ENCODE assay signal across 7 cellular contexts in genomic region chr2:64768426-64769033, GRCh38.
DNase-seq lines count a peak whose midpoint lies in the region; ATAC-seq, FAIRE-seq and TF ChIP-seq lines count a peak whose summit lies in the region.

No MANE protein-coding gene starts in this region.

- no peak overlapping the region for H4K5ac ChIP-seq in H9 (ENCODE audit: insufficient read length, low read depth, low read length)

- H4K91ac ChIP-seq in H9 (ENCODE audit: insufficient read length, low read depth, low read length), result no peak overlapping the region

- no peak overlapping the region; the same call in 1 of the 2 replicates for H3K14ac ChIP-seq in H9 (ENCODE audit: insufficient read depth, low read length)

- H3K23ac ChIP-seq in H9 (ENCODE audit: insufficient read length, low read depth, low read length), result no peak overlapping the region

- DNase-seq in H9 (no peak), RWPE2 (ENCODE audit: low spot score) (no peak), fibroblast of lung (ENCODE audit: low read depth in 2 of 2) (no peak), psoas muscle (no peak), NK-92 (lab: John Stamatoyannopoulos, UW; ENCODE audit: unreplicated experiment) (no peak), GM12891 (ENCODE audit: insufficient read length, low spot score) (no peak)

- no peak overlapping the region for H2BK15ac ChIP-seq in H9 (ENCODE audit: low read depth, low read length)

- TF ChIP-seq CTCF in H9 (conservative IDR thresholded peaks at IDR 0.05), result no peak
- TF ChIP-seq CTCF in RWPE2 (IDR thresholded peaks at IDR 0.05; ENCODE audit: poor library complexity, severe bottlenecking), result no peak
- TF ChIP-seq CTCF in fibroblast of lung (conservative IDR thresholded peaks at IDR 0.05 in 1 of 2, IDR thresholded peaks at IDR 0.05 in 1 of 2; ENCODE audit: low read depth in 1 of 2, low read length in 2 of 2), result no peak
- TF ChIP-seq CTCF in psoas muscle (IDR thresholded peaks at IDR 0.05), result no peak

- no peaks in the 10 kb centered on the region for H3K79me1 ChIP-seq in H9 (ENCODE audit: insufficient read depth, low read depth, low read length, poor library complexity, severe bottlenecking)

- H2AFZ ChIP-seq in H9 (ENCODE audit: low read length), result no peak overlapping the region
- H2AFZ ChIP-seq in fibroblast of lung (ENCODE audit: low read length), result no peak overlapping the region

- H3K18ac ChIP-seq in H9 (ENCODE audit: insufficient read length, low read depth, low read length), result no peak overlapping the region

- H3K27me3 ChIP-seq in H9 (ENCODE audit: insufficient read depth, low read length) (peaks cover 8% of the 10 kb centered on the region), RWPE2 (ENCODE audit: insufficient read depth, poor library complexity, severe bottlenecking) (no peaks in the 10 kb centered on the region), fibroblast of lung (ENCODE audit: control insufficient read depth, insufficient read depth, low read length) (no peaks in the 10 kb centered on the region), psoas muscle (ENCODE audit: insufficient read depth in 3 of 3, low read length in 2 of 3) (no peaks in the 10 kb centered on the region)

- no peak for FAIRE-seq in GM12891 (lab: Jason Lieb, UNC)

- no peak overlapping the region for H3T11ph ChIP-seq in H9 (ENCODE audit: low read length)

- peaks cover 5% of the 10 kb centered on the region for H3K23me2 ChIP-seq in H9 (ENCODE audit: insufficient read length, low read depth, low read length, poor library complexity, severe bottlenecking)

- H4K8ac ChIP-seq in H9 (replicated peaks; ENCODE audit: insufficient read length, low read depth, low read length), result no peak overlapping the region

- H3K9ac ChIP-seq in H9 (ENCODE audit: extremely low read depth, insufficient read length, low read length) (no peak overlapping the region), fibroblast of lung (ENCODE audit: insufficient read depth, low read length) (peak overlapping the region; percentile 83)

- no peak overlapping the region for H2AK5ac ChIP-seq in H9 (ENCODE audit: insufficient read length, low read length)

- no peak for TF ChIP-seq POLR2A in GM12891 (IDR thresholded peaks at IDR 0.05; ENCODE audit: low read depth, low read length)

- no peak overlapping the region for H3K27ac ChIP-seq in H9 (ENCODE audit: insufficient read length, low read depth, low read length)
- peak overlapping the region; percentile 58 for H3K27ac ChIP-seq in RWPE2 (ENCODE audit: poor library complexity, severe bottlenecking)
- H3K27ac ChIP-seq in fibroblast of lung (ENCODE audit: insufficient read depth, low read length), result peak overlapping the region; percentile 87
- H3K27ac ChIP-seq in psoas muscle, result peak overlapping the region; percentile 98

- no peak overlapping the region for H2BK5ac ChIP-seq in H9 (ENCODE audit: insufficient read length, low read length)

- H3K27me3 Mint-ChIP-seq in H9 (ENCODE audit: low read depth), result peaks cover 76% of the 10 kb centered on the region

- H3K4me1 Mint-ChIP-seq in H9, result peaks cover 11 to 26% of the 10 kb centered on the region in 2 experiments

- H2BK120ac ChIP-seq in H9 (ENCODE audit: low read depth, low read length, poor library complexity, severe bottlenecking), result no peak overlapping the region

- no CpG with 5 or more reads among the region's 8 CpGs for WGBS in H9 (ENCODE audit: extremely low coverage, insufficient read length, low lambda C conversion rate)
- 31 to 37% (median 37%) methylated on average over 8 of the region's 8 CpGs for WGBS in psoas muscle, 3 donors

- no peak overlapping the region for H3K27ac Mint-ChIP-seq in H9

- H3K4me3 ChIP-seq in RWPE2 (ENCODE audit: severe bottlenecking), result peak overlapping the region; percentile 52
- peak overlapping the region in 3 of 4 experiments; percentile 39 to 69 (median 49) for H3K4me3 ChIP-seq in fibroblast of lung (replicated peaks in 1 of 4; ENCODE audit: control extremely low read depth in 1 of 4, insufficient read depth in 1 of 4, low read depth in 3 of 4, low read length in 4 of 4)
- peak overlapping the region; percentile 80 for H3K4me3 ChIP-seq in psoas muscle

- peak overlapping the region; percentile 63 to 92 for H3K4me3 Mint-ChIP-seq in H9

- H3K4me1 ChIP-seq in H9 (ENCODE audit: insufficient read depth, low read length) (no peaks in the 10 kb centered on the region), RWPE2 (ENCODE audit: insufficient read depth, poor library complexity, severe bottlenecking) (peaks cover 5% of the 10 kb centered on the region), fibroblast of lung (ENCODE audit: control insufficient read depth, extremely low read depth, insufficient read depth, low read length) (peaks cover 11% of the 10 kb centered on the region), psoas muscle (peaks cover 3% of the 10 kb centered on the region)

- H3K79me2 ChIP-seq in H9 (ENCODE audit: insufficient read depth, low read length), result no peaks in the 10 kb centered on the region
- H3K79me2 ChIP-seq in fibroblast of lung (ENCODE audit: control insufficient read depth, insufficient read depth, low read length), result no peaks in the 10 kb centered on the region

- no peaks in the 10 kb centered on the region for H3K36me3 Mint-ChIP-seq in H9 (ENCODE audit: insufficient read depth in 1 of 3, low read depth in 3 of 3)

- H3K4me2 ChIP-seq in H9 (ENCODE audit: insufficient read depth, insufficient read length, low read length) (peak overlapping the region; percentile 63), fibroblast of lung (ENCODE audit: extremely low read depth, insufficient read depth, low read length) (peak overlapping the region; percentile 85)

- H4K20me1 ChIP-seq in H9 (ENCODE audit: control insufficient read depth, insufficient read depth, insufficient read length), result no peaks in the 10 kb centered on the region
- no peaks in the 10 kb centered on the region for H4K20me1 ChIP-seq in fibroblast of lung (ENCODE audit: control insufficient read depth, extremely low read depth, insufficient read depth, low read length)

- no peak overlapping the region for H2BK20ac ChIP-seq in H9 (ENCODE audit: low read depth, low read length, poor library complexity, severe bottlenecking)

- peaks cover 0 to 3% of the 10 kb centered on the region in 2 experiments; a peak in 1 of 5 replicates for H3K9me3 Mint-ChIP-seq in H9

- intact Hi-C loops in psoas muscle (cut with DNase I), result loop anchor here in 1 of 2 donors (1.0 to 5.0 kb wide), 2 partner anchors 17 to 116 kb away; partner anchors contain the start of gene SERTAD2

- ATAC-seq in RWPE2 (ENCODE audit: low read depth) (no peak; the same call in 2 of the 3 replicates), psoas muscle (no peak), GM18870 (IDR thresholded peaks at IDR 0.05; ENCODE audit: unreplicated experiment) (no peak)

- H3K36me3 ChIP-seq in RWPE2 (ENCODE audit: low read depth) (no peaks in the 10 kb centered on the region), fibroblast of lung (ENCODE audit: control insufficient read depth, insufficient read depth, low read length) (no peaks in the 10 kb centered on the region), psoas muscle (ENCODE audit: insufficient read depth in 1 of 2, low read depth in 1 of 2) (no peaks in the 10 kb centered on the region)

- H3K56ac ChIP-seq in H9 (ENCODE audit: insufficient read length, low read depth, low read length), result no peak overlapping the region

- H2BK12ac ChIP-seq in H9 (ENCODE audit: insufficient read length, low read depth, low read length), result no peak overlapping the region

- H3K9me3 ChIP-seq in H9 (ENCODE audit: control insufficient read depth, low read depth, low read length) (no peaks in the 10 kb centered on the region), RWPE2 (ENCODE audit: severe bottlenecking) (no peaks in the 10 kb centered on the region), fibroblast of lung (ENCODE audit: control insufficient read depth, insufficient read depth, low read depth, low read length) (no peaks in the 10 kb centered on the region), psoas muscle (no peaks in the 10 kb centered on the region)

- H3K4ac ChIP-seq in H9 (ENCODE audit: low read depth, low read length), result no peak overlapping the region

TF ChIP-seq in GM12891, 5 proteins besides CTCF, POLR2A, EP300 and RAD21:
- no peak; the same call in 1 of the 2 replicates for TF ChIP-seq SPI1 (IDR thresholded peaks at IDR 0.05; ENCODE audit: low read depth, low read length)
- TF ChIP-seq POU2F2 (IDR thresholded peaks at IDR 0.05; ENCODE audit: low read depth, low read length), result no peak
- no peak for TF ChIP-seq PAX5 (IDR thresholded peaks at IDR 0.05; ENCODE audit: insufficient read depth, low read length, severe bottlenecking)
- no peak for TF ChIP-seq TAF1 (IDR thresholded peaks at IDR 0.05; ENCODE audit: low read depth, low read length)
- no peak for TF ChIP-seq POLR2AphosphoS5 (IDR thresholded peaks at IDR 0.05; ENCODE audit: low read depth, low read length)
